15 cellular contexts compared by ENCODE assay signal in genomic region chr1:31586376-31587327, GRCh38. TPM values are rescaled to one million over a fixed set of nuclear protein-coding genes. Genes with fewer than 3 reads are reported as not detected.
DNase-seq lines count a peak whose midpoint lies in the region; ATAC-seq and TF ChIP-seq lines count a peak whose summit lies in the region.
"Had no signal": no experiment of that assay in that cellular context is flagged by ENCODE, and none has a peak within 500 bp of the region (broad histone marks: within the 10 kb centered on the region; RNA-seq: fewer than 3 reads in every experiment).

No MANE protein-coding gene starts in this region.

- TF ChIP-seq POLR2A in heart left ventricle (IDR thresholded peaks at IDR 0.05) (no peak), esophagus muscularis mucosa (IDR thresholded peaks at IDR 0.05; ENCODE audit: low read depth) (no peak)

- H3K4me1 ChIP-seq in heart left ventricle (peaks cover 27 to 84% (median 77%) of the 10 kb centered on the region in 12 donors), esophagus muscularis mucosa (peaks cover 79 to 85% (median 82%) of the 10 kb centered on the region in 4 donors), psoas muscle (peaks cover 34% of the 10 kb centered on the region), upper lobe of right lung (peaks cover 59% of the 10 kb centered on the region)

- peaks cover 2% of the 10 kb centered on the region for H3K4me1 Mint-ChIP-seq in activated CD4-positive, alpha-beta T cell treated with anti-CD3 and anti-CD28 coated beads, Interleukin-2, amount 10 ng/mL, durations not matched to agents 24 days and 14 days

- H3K9me3 ChIP-seq in heart left ventricle (no peaks in the 10 kb centered on the region), esophagus muscularis mucosa (no peaks in the 10 kb centered on the region), psoas muscle (no peaks in the 10 kb centered on the region), upper lobe of right lung (no peaks in the 10 kb centered on the region)
- H3K9me3 ChIP-seq: Caco-2, colonic mucosa, left lung, Peyer's patch had no signal

- no peaks in the 10 kb centered on the region for H3K9me3 Mint-ChIP-seq in activated CD4-positive, alpha-beta T cell treated with anti-CD3 and anti-CD28 coated beads, Interleukin-2, amount 10 ng/mL, durations not matched to agents 24 days and 14 days
- H3K9me3 Mint-ChIP-seq: naive thymus-derived CD8-positive, alpha-beta T cell had no signal

- H3K36me3 ChIP-seq in heart left ventricle = peaks cover 0 to 46% (median 39%) of the 10 kb centered on the region in 9 donors
- peaks cover 14 to 56% (median 40%) of the 10 kb centered on the region in 4 donors for H3K36me3 ChIP-seq in esophagus muscularis mucosa
- H3K36me3 ChIP-seq in psoas muscle (ENCODE audit: insufficient read depth in 1 of 2, low read depth in 1 of 2) = peaks cover 0 to 7% of the 10 kb centered on the region in 2 donors
- peaks cover 6% of the 10 kb centered on the region for H3K36me3 ChIP-seq in upper lobe of right lung

- H3K4me3 ChIP-seq in heart left ventricle (peak overlapping the region in 1 of 12 donors; percentile 16), esophagus muscularis mucosa (no peak overlapping the region), psoas muscle (no peak overlapping the region), upper lobe of right lung (no peak overlapping the region)
- H3K4me3 ChIP-seq: colonic mucosa, left lung, Peyer's patch had no signal

- H3K36me3 Mint-ChIP-seq in activated CD4-positive, alpha-beta T cell treated with anti-CD3 and anti-CD28 coated beads, Interleukin-2, amount 10 ng/mL, durations not matched to agents 24 days and 14 days (ENCODE audit: low read depth) = no peaks in the 10 kb centered on the region
- H3K36me3 Mint-ChIP-seq: naive thymus-derived CD8-positive, alpha-beta T cell had no signal

- TF ChIP-seq CTCF in heart left ventricle (IDR thresholded peaks at IDR 0.05) = no peak
- no peak for TF ChIP-seq CTCF in esophagus muscularis mucosa (IDR thresholded peaks at IDR 0.05)
- TF ChIP-seq CTCF in psoas muscle (IDR thresholded peaks at IDR 0.05) = no peak
- TF ChIP-seq CTCF in upper lobe of right lung (IDR thresholded peaks at IDR 0.05) = no peak

- H3K27ac ChIP-seq in heart left ventricle = peak overlapping the region in 11 of 12 donors; percentile 75 to 98 (median 92)
- peak overlapping the region; percentile 92 to 96 (median 94) for H3K27ac ChIP-seq in esophagus muscularis mucosa (replicated peaks in 1 of 4)
- peak overlapping the region; percentile 74 for H3K27ac ChIP-seq in psoas muscle
- no peak overlapping the region for H3K27ac ChIP-seq in upper lobe of right lung

- peaks cover 0 to 11% (median 0%) of the 10 kb centered on the region in 9 donors for H3K27me3 ChIP-seq in heart left ventricle
- no peaks in the 10 kb centered on the region for H3K27me3 ChIP-seq in esophagus muscularis mucosa
- H3K27me3 ChIP-seq in psoas muscle (ENCODE audit: insufficient read depth in 3 of 3, low read length in 2 of 3) = peaks cover 0 to 22% (median 6%) of the 10 kb centered on the region in 3 donors
- H3K27me3 ChIP-seq in upper lobe of right lung = no peaks in the 10 kb centered on the region
- H3K27me3 ChIP-seq: colonic mucosa, Peyer's patch had no signal

- ATAC-seq in heart left ventricle (no peak), left cardiac atrium (no peak), psoas muscle (no peak), upper lobe of right lung (no peak), GM19452 (IDR thresholded peaks at IDR 0.05; ENCODE audit: unreplicated experiment) (no peak)

- intact Hi-C loops in heart left ventricle (cut with DNase I) = no loop called here
- intact Hi-C loops in left cardiac atrium (cut with DNase I) = no loop called here
- intact Hi-C loops in esophagus muscularis mucosa (cut with DNase I) = no loop called here
- intact Hi-C loops in psoas muscle (cut with DNase I) = no loop called here
- intact Hi-C loops in upper lobe of right lung (cut with DNase I) = no loop called here
- intact Hi-C loops in activated CD4-positive, alpha-beta T cell treated with anti-CD3 and anti-CD28 coated beads, Interleukin-2, amount 10 ng/mL, durations not matched to agents 24 days and 14 days (cut with micrococcal nuclease) = no loop called here

- peaks cover 11% of the 10 kb centered on the region for H3K27me3 Mint-ChIP-seq in activated CD4-positive, alpha-beta T cell treated with anti-CD3 and anti-CD28 coated beads, Interleukin-2, amount 10 ng/mL, durations not matched to agents 24 days and 14 days

- no peak overlapping the region for H3K4me3 Mint-ChIP-seq in activated CD4-positive, alpha-beta T cell treated with anti-CD3 and anti-CD28 coated beads, Interleukin-2, amount 10 ng/mL, durations not matched to agents 24 days and 14 days

- no peak overlapping the region for H3K27ac Mint-ChIP-seq in activated CD4-positive, alpha-beta T cell treated with anti-CD3 and anti-CD28 coated beads, Interleukin-2, amount 10 ng/mL, durations not matched to agents 24 days and 14 days
- H3K27ac Mint-ChIP-seq: naive thymus-derived CD8-positive, alpha-beta T cell had no signal

- 79 to 83% (median 82%) methylated on average over 15 to 47 of the region's 47 CpGs for WGBS in heart left ventricle, 4 donors
- 78% methylated on average over 28 of the region's 47 CpGs for WGBS in esophagus muscularis mucosa
- 46 to 62% (median 54%) methylated on average over 35 to 47 of the region's 47 CpGs for WGBS in psoas muscle, 3 donors

- no peak for TF ChIP-seq EP300 in esophagus muscularis mucosa (IDR thresholded peaks at IDR 0.05)

- DNase-seq in heart left ventricle (no peak), left cardiac atrium (no peak), esophagus muscularis mucosa (ENCODE audit: extremely low spot score) (no peak), psoas muscle (no peak), upper lobe of right lung (peak; percentile 60), foreskin melanocyte (no peak)
- DNase-seq in activated CD4-positive, alpha-beta T cell treated with anti-CD3 and anti-CD28 coated beads, Interleukin-2, amount 10 ng/mL, durations not matched to agents 24 days and 14 days = no peak
- DNase-seq: activated effector memory CD4-positive, alpha-beta T cell treated with Interleukin-2 at 50 U/mL for 16 hours; Caco-2; left lung; NCI-H2107 had no signal

RNA-seq across cellular contexts. Expression of gene TINAGL1, which starts 10.3 kb away (rescaled TPM):
- total RNA-seq in heart left ventricle (100 to 1,000 TPM; 136 to 697 (median 199) TPM), left cardiac atrium (100 to 1,000 TPM; 128 to 175 TPM), esophagus muscularis mucosa (100 to 1,000 TPM; 139 to 354 (median 244) TPM), psoas muscle (10 to 100 TPM; 28.5 to 59.6 (median 47.3) TPM), upper lobe of right lung (154 TPM)
- polyA plus RNA-seq in heart left ventricle (100 to 1,000 TPM; 263 to 354 TPM), psoas muscle (10 to 100 TPM; 46.7 to 59.3 (median 57.4) TPM)
- total RNA-seq in activated CD4-positive, alpha-beta T cell treated with anti-CD3 and anti-CD28 coated beads, Interleukin-2, amount 10 ng/mL, durations not matched to agents 24 days and 14 days = not detected in 2 replicates
- total RNA-seq: naive thymus-derived CD8-positive, alpha-beta T cell had no signal
- polyA plus RNA-seq: naive thymus-derived CD8-positive, alpha-beta T cell had no signal

RNA-seq across cellular contexts. Expression of gene HCRTR1, which starts 30.8 kb away (rescaled TPM):
- total RNA-seq in heart left ventricle (under 1 TPM in 5 of 9 donors, not detected in 4; 0.21 to 0.82 (median 0.30) TPM), left cardiac atrium (under 1 TPM; 0.42 to 0.44 TPM), esophagus muscularis mucosa (1 to 10 TPM in 2 of 4 donors, under 1 TPM in 1, not detected in 1; 0.45 to 1.8 (median 1.7) TPM), psoas muscle (1 to 10 TPM in 1 of 4 donors, under 1 TPM in 2, not detected in 1; 0.18 to 1.2 (median 0.42) TPM), upper lobe of right lung (not detected)
- polyA plus RNA-seq in heart left ventricle (under 1 TPM; 0.24 to 0.50 TPM), psoas muscle (under 1 TPM; 0.12 to 0.51 (median 0.27) TPM)
- total RNA-seq in activated CD4-positive, alpha-beta T cell treated with anti-CD3 and anti-CD28 coated beads, Interleukin-2, amount 10 ng/mL, durations not matched to agents 24 days and 14 days = not detected in 2 replicates
- total RNA-seq: Caco-2; colonic mucosa; left lung; naive thymus-derived CD8-positive, alpha-beta T cell; Peyer's patch had no signal
- polyA plus RNA-seq: naive thymus-derived CD8-positive, alpha-beta T cell had no signal

RNA-seq across cellular contexts. Expression of gene PEF1, which starts 58.0 kb away (rescaled TPM):
- total RNA-seq in heart left ventricle (10 to 100 TPM; 32.2 to 55.4 (median 42.4) TPM), left cardiac atrium (10 to 100 TPM; 32.3 to 44.7 TPM), esophagus muscularis mucosa (100 to 1,000 TPM in 1 of 4 donors, 10 to 100 TPM in 3; 61.5 to 101 (median 92.9) TPM), psoas muscle (10 to 100 TPM; 22.1 to 43.1 (median 29.7) TPM), upper lobe of right lung (69.9 TPM)
- polyA plus RNA-seq in heart left ventricle (100 to 1,000 TPM in 1 of 2 donors, 10 to 100 TPM in 1; 36.1 to 106 TPM), psoas muscle (10 to 100 TPM; 29.5 to 57.4 (median 30.7) TPM)
- 64.0 and 64.4 TPM in 2 replicates for total RNA-seq in activated CD4-positive, alpha-beta T cell treated with anti-CD3 and anti-CD28 coated beads, Interleukin-2, amount 10 ng/mL, durations not matched to agents 24 days and 14 days

Comparison
In these comparisons a context has a peak if more than half of its experiments do, and no peak if none do; other contexts are left out.
1. RNA of gene TINAGL1, which starts 10.3 kb away (total RNA-seq): 139 to 354 TPM in esophagus muscularis mucosa, 136 to 697 TPM in heart left ventricle, 128 to 175 TPM in left cardiac atrium, 154 TPM in upper lobe of right lung (single experiment) and 28.5 to 59.6 TPM in psoas muscle; not detected in activated CD4-positive, alpha-beta T cell treated with anti-CD3 and anti-CD28 coated beads, Interleukin-2, amount 10 ng/mL, durations not matched to agents 24 days and 14 days; every median in the first group is over 10 times any median in the second.